Comparison of ENCODE assay signal across 19 cellular contexts in genomic region chr12:43917896-43918295, GRCh38.
DNase-seq lines count a peak whose midpoint lies in the region; ATAC-seq and TF ChIP-seq lines count a peak whose summit lies in the region.
"Had no signal": no experiment of that assay in that cellular context is flagged by ENCODE, and none has a peak within 500 bp of the region (broad histone marks: within the 10 kb centered on the region; RNA-seq: fewer than 3 reads in every experiment).

No MANE protein-coding gene starts in this region.

- no peaks in the 10 kb centered on the region for H3K27me3 ChIP-seq in SK-N-SH (ENCODE audit: insufficient read depth)
- H3K27me3 ChIP-seq in heart left ventricle: no peaks in the 10 kb centered on the region
- H3K27me3 ChIP-seq in neural cell (ENCODE audit: insufficient read depth, low read depth, low read length): no peaks in the 10 kb centered on the region

- H2AFZ ChIP-seq in SK-N-SH (ENCODE audit: low read depth): no peak overlapping the region
- no peak overlapping the region for H2AFZ ChIP-seq in neural cell (ENCODE audit: low read depth, low read length)
- H2AFZ ChIP-seq: GM23338 had no signal

- no peak overlapping the region for H3K4me3 Mint-ChIP-seq in activated CD8-positive, alpha-beta T cell treated with anti-CD3 and anti-CD28 coated beads, Interleukin-2, amount 10 ng/mL, durations not matched to agents 7 days and 5 days
- H3K4me3 Mint-ChIP-seq: CD14-positive monocyte; CD4-positive, alpha-beta memory T cell; GM23338 had no signal

- H3K79me2 ChIP-seq in SK-N-SH (ENCODE audit: insufficient read depth) (no peaks in the 10 kb centered on the region), neural cell (replicated peaks; ENCODE audit: insufficient read depth, low read length) (no peaks in the 10 kb centered on the region)

- H3K4me1 ChIP-seq in SK-N-SH (ENCODE audit: control insufficient read depth in 1 of 2, insufficient read depth in 2 of 2, low read depth in 1 of 2, low read length in 1 of 2) (no peaks in the 10 kb centered on the region; a peak in 1 of 4 replicates), heart left ventricle (peaks cover 0 to 11% (median 0%) of the 10 kb centered on the region in 12 donors)
- H3K4me1 ChIP-seq: A549 had no signal

- TF ChIP-seq POLR2A in heart left ventricle (IDR thresholded peaks at IDR 0.05): no peak
- no peak for TF ChIP-seq POLR2A in lower leg skin (IDR thresholded peaks at IDR 0.05)

- DNase-seq in SK-N-SH: peak; percentile 15
- no peak for DNase-seq in heart left ventricle
- DNase-seq in left ventricle myocardium superior: no peak
- no peak for DNase-seq in activated CD8-positive, alpha-beta T cell treated with anti-CD3 and anti-CD28 coated beads, Interleukin-2, amount 10 ng/mL, durations not matched to agents 7 days and 5 days
- DNase-seq in posterior vena cava (ENCODE audit: low spot score): no peak
- DNase-seq in lower leg skin (ENCODE audit: low spot score in 2 of 2): no peak
- DNase-seq: AML-193; CD4-positive, alpha-beta memory T cell; DMS153; DMS79; GF-D8; HCEC 1CT had no signal

- H3K27me3 Mint-ChIP-seq in activated CD8-positive, alpha-beta T cell treated with anti-CD3 and anti-CD28 coated beads, Interleukin-2, amount 10 ng/mL, durations not matched to agents 7 days and 5 days (ENCODE audit: low read depth): no peaks in the 10 kb centered on the region
- H3K27me3 Mint-ChIP-seq: CD4-positive, alpha-beta memory T cell had no signal

- H3K9ac ChIP-seq in SK-N-SH: no peak overlapping the region
- H3K9ac ChIP-seq in neural cell (ENCODE audit: low read length): no peak overlapping the region

- no peaks in the 10 kb centered on the region for H3K36me3 ChIP-seq in SK-N-SH (replicated peaks in 1 of 2; ENCODE audit: control insufficient read depth in 1 of 2, insufficient read depth in 2 of 2, low read length in 1 of 2)
- no peaks in the 10 kb centered on the region for H3K36me3 ChIP-seq in heart left ventricle
- no peaks in the 10 kb centered on the region for H3K36me3 ChIP-seq in neural cell (ENCODE audit: insufficient read depth, low read length)

- WGBS in SK-N-SH (ENCODE audit: low lambda C conversion rate): 14% methylated on average over 2 of the region's 2 CpGs
- WGBS in heart left ventricle, 4 donors: 27 to 33% (median 28%) methylated on average over 2 of the region's 2 CpGs
- 75 to 76% methylated on average over 2 of the region's 2 CpGs for WGBS in lower leg skin, 2 donors

- H3K9me2 ChIP-seq in SK-N-SH (no peaks in the 10 kb centered on the region), neural cell (ENCODE audit: insufficient read depth, low read length) (no peaks in the 10 kb centered on the region)

- H3F3A ChIP-seq in SK-N-SH (replicated peaks; ENCODE audit: insufficient read depth): no peaks in the 10 kb centered on the region
- H3F3A ChIP-seq in neural cell (ENCODE audit: insufficient read depth, low read length, poor library complexity, severe bottlenecking): no peaks in the 10 kb centered on the region

- no peak overlapping the region for H3K27ac Mint-ChIP-seq in activated CD8-positive, alpha-beta T cell treated with anti-CD3 and anti-CD28 coated beads, Interleukin-2, amount 10 ng/mL, durations not matched to agents 7 days and 5 days
- H3K27ac Mint-ChIP-seq: CD14-positive monocyte, GM23338 had no signal

- no peaks in the 10 kb centered on the region for H4K20me1 ChIP-seq in SK-N-SH (ENCODE audit: insufficient read depth)
- no peaks in the 10 kb centered on the region for H4K20me1 ChIP-seq in neural cell (ENCODE audit: insufficient read depth)

- no peak overlapping the region for H3K27ac ChIP-seq in SK-N-SH (ENCODE audit: low read depth in 2 of 2, low read length in 1 of 2)
- H3K27ac ChIP-seq in heart left ventricle: peak overlapping the region in 11 of 12 donors; percentile 15 to 78 (median 42)
- H3K27ac ChIP-seq in neural cell (ENCODE audit: low read length): no peak overlapping the region
- H3K27ac ChIP-seq: 22Rv1, A549, HL-60 had no signal

- TF ChIP-seq RAD21 in SK-N-SH (IDR thresholded peaks at IDR 0.05; ENCODE audit: low read length) (no peak), neural cell (conservative IDR thresholded peaks at IDR 0.05) (no peak)

- TF ChIP-seq CTCF in SK-N-SH (IDR thresholded peaks at IDR 0.05) (no peak), heart left ventricle (IDR thresholded peaks at IDR 0.05) (no peak), neural cell (IDR thresholded peaks at IDR 0.05; ENCODE audit: poor library complexity, severe bottlenecking) (no peak), lower leg skin (IDR thresholded peaks at IDR 0.05) (no peak)

- H3K4me3 ChIP-seq in SK-N-SH (ENCODE audit: low read depth in 2 of 2, low read length in 1 of 2) (no peak overlapping the region), heart left ventricle (no peak overlapping the region), neural cell (ENCODE audit: low read length) (no peak overlapping the region), lower leg skin (ENCODE audit: low read depth, poor library complexity, severe bottlenecking) (no peak overlapping the region)
- H3K4me3 ChIP-seq: A549, GM23338 had no signal

- intact Hi-C loops in heart left ventricle (cut with DNase I): no loop called here
- intact Hi-C loops in left ventricle myocardium superior (cut with micrococcal nuclease): no loop called here
- intact Hi-C loops in posterior vena cava (cut with DNase I): no loop called here
- intact Hi-C loops in lower leg skin (cut with DNase I; ENCODE audit: low total_unique reads): no loop called here

- no peaks in the 10 kb centered on the region for H3K4me1 Mint-ChIP-seq in activated CD8-positive, alpha-beta T cell treated with anti-CD3 and anti-CD28 coated beads, Interleukin-2, amount 10 ng/mL, durations not matched to agents 7 days and 5 days (ENCODE audit: low read depth)
- H3K4me1 Mint-ChIP-seq: CD14-positive monocyte had no signal

- POLR2A ChIA-PET in SK-N-SH (lab: Yijun Ruan, JAX): no interaction called here
- POLR2A ChIA-PET in activated CD8-positive, alpha-beta T cell treated with anti-CD3 and anti-CD28 coated beads, Interleukin-2, amount 10 ng/mL, durations not matched to agents 7 days and 5 days (lab: Charles Lee): no interaction called here

- H3K9me3 Mint-ChIP-seq in activated CD8-positive, alpha-beta T cell treated with anti-CD3 and anti-CD28 coated beads, Interleukin-2, amount 10 ng/mL, durations not matched to agents 7 days and 5 days (ENCODE audit: insufficient read depth): no peaks in the 10 kb centered on the region
- H3K9me3 Mint-ChIP-seq: GM23338 had no signal

- ATAC-seq in SK-N-SH treated with all-trans-retinoic acid at 6 μM for 48 hours: no peak
- peak; percentile 74 to 96 (median 92) for ATAC-seq in heart left ventricle
- ATAC-seq in left ventricle myocardium superior: peak; percentile 95
- ATAC-seq in activated CD8-positive, alpha-beta T cell treated with anti-CD3 and anti-CD28 coated beads, Interleukin-2, amount 10 ng/mL, durations not matched to agents 7 days and 5 days: no peak
- ATAC-seq: A549, GM23338 had no signal

- H3K36me3 Mint-ChIP-seq in activated CD8-positive, alpha-beta T cell treated with anti-CD3 and anti-CD28 coated beads, Interleukin-2, amount 10 ng/mL, durations not matched to agents 7 days and 5 days (ENCODE audit: low read depth): no peaks in the 10 kb centered on the region
- H3K36me3 Mint-ChIP-seq: CD14-positive monocyte; CD4-positive, alpha-beta memory T cell had no signal

- H3K4me2 ChIP-seq in SK-N-SH (no peak overlapping the region), neural cell (ENCODE audit: low read length) (no peak overlapping the region)
- H3K4me2 ChIP-seq: A549, GM23338 had no signal

- no peaks in the 10 kb centered on the region for H3K9me3 ChIP-seq in SK-N-SH
- no peaks in the 10 kb centered on the region for H3K9me3 ChIP-seq in heart left ventricle
- H3K9me3 ChIP-seq in neural cell (ENCODE audit: low read length): no peaks in the 10 kb centered on the region
- H3K9me3 ChIP-seq: A549 had no signal

- CTCF ChIA-PET in SK-N-SH (lab: Yijun Ruan, JAX): interaction anchor here (0.6 kb wide), 1 partner anchor 17 kb away, joined by 4 read pairs; no protein-coding TSS in a partner anchor
- CTCF ChIA-PET in activated CD8-positive, alpha-beta T cell treated with anti-CD3 and anti-CD28 coated beads, Interleukin-2, amount 10 ng/mL, durations not matched to agents 7 days and 5 days (lab: Charles Lee): no interaction called here

- TF ChIP-seq EP300 in SK-N-SH (IDR thresholded peaks at IDR 0.05; ENCODE audit: borderline replicate concordance in 1 of 2, low read depth in 1 of 2, low read length in 1 of 2): no peak
- TF ChIP-seq EP300 in neural cell (conservative IDR thresholded peaks at IDR 0.05; ENCODE audit: poor library complexity, severe bottlenecking): no peak

TF ChIP-seq in SK-N-SH, 30 proteins besides CTCF, POLR2A, EP300 and RAD21 (continues in another document):
- TF ChIP-seq RFX5 (IDR thresholded peaks at IDR 0.05; ENCODE audit: low read length) (no peak), USF1 (IDR thresholded peaks at IDR 0.05; ENCODE audit: borderline replicate concordance, low read depth) (no peak), FOXJ3 (CRISPR knock-in tag; IDR thresholded peaks at IDR 0.05) (no peak)

TF ChIP-seq in SK-N-SH treated with all-trans-retinoic acid at 6 μM for 48 hours, 23 proteins besides CTCF, POLR2A, EP300 and RAD21 (continues in another document):
- TF ChIP-seq CSRNP3 (CRISPR knock-in tag; IDR thresholded peaks at IDR 0.05): no peak

TF ChIP-seq in neural cell, 6 proteins besides CTCF, POLR2A, EP300 and RAD21:
- no peak for TF ChIP-seq EZH2 (IDR thresholded peaks at IDR 0.05; ENCODE audit: borderline replicate concordance, insufficient read depth, low read length, poor library complexity, severe bottlenecking)
- TF ChIP-seq POLR2AphosphoS5 (IDR thresholded peaks at IDR 0.05): peak; percentile 43

Comparison
In these comparisons a context has a peak if more than half of its experiments do, and no peak if none do; other contexts are left out.
1. H3K27ac ChIP-seq: peak in heart left ventricle (11 of 12); none in SK-N-SH (0 of 2) and neural cell (single experiment).
2. ATAC-seq: peak in heart left ventricle (4 of 4) and left ventricle myocardium superior (single experiment); none in SK-N-SH treated with all-trans-retinoic acid at 6 μM for 48 hours (single experiment) and activated CD8-positive, alpha-beta T cell treated with anti-CD3 and anti-CD28 coated beads, Interleukin-2, amount 10 ng/mL, durations not matched to agents 7 days and 5 days (single experiment).